In the genomic region with DNA sequence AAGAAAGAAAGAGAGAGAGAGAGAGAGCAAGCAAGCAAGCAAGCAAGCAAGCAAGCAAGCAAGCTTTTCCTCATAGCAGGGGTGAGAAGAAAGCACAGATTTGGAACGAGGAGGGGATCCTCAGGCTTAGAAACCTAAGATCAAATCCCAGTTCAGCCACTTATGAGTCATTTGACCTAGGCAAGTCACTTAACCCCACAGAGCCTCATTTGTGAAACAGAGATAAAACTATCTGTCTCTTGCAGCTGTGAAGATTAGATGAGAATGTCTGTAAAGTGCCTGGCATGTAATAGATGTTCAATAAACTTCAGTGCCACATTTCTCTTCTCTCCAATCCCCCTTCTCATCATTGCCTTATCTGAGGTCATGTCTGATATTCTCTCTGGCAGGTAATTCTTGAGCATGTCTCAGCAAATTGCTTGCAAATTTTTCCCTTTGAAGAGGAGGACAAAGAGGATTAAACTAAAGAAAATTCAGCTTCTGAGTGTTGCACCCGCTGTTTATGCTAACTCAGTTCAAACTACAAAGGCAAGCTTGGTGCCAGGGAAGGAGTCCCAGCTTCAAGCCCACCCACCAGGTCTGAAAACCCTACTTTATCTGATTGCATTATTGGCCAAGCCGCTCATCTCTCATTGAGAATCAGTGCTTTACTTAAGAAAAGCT, we compare ENCODE assay signal across 32 cellular contexts. TPM values are rescaled to one million over a fixed set of nuclear protein-coding genes. Genes with fewer than 3 reads are reported as not detected.
"Had no signal": no experiment of that assay in that cellular context is flagged by ENCODE, and none has a peak within 500 bp of the region (broad histone marks: within the 10 kb centered on the region; RNA-seq: fewer than 3 reads in every experiment).

No MANE protein-coding gene starts in this region.

- ATAC-seq: activated CD4-positive, alpha-beta T cell treated with anti-CD3 and anti-CD28 coated beads for 36 hours; activated T-cell treated with anti-CD3 and anti-CD28 coated beads, Interleukin-2, amount 50 U/mL, for 72 hours had no signal

- H3K9me3 Mint-ChIP-seq: activated CD4-positive, alpha-beta memory T cell treated with anti-CD3 and anti-CD28 coated beads, Interleukin-2, amount 10 ng/mL, durations not matched to agents 7 days and 5 days; activated naive CD8-positive, alpha-beta T cell treated with anti-CD3 and anti-CD28 coated beads, Interleukin-2, amount 10 ng/mL, durations not matched to agents 7 days and 5 days; activated T-cell treated with anti-CD3 and anti-CD28 coated beads, Interleukin-2, amount 50 U/mL, for 72 hours; activated T-helper 2 cell treated with anti-CD3 and anti-CD28 coated beads, Interferon-gamma antibody, Interleukin-2, Interleukin-4, amounts not matched to agents 10 μg/mL and 5 μg/mL and 100 μg/mL, durations not matched to agents 14 hours and 24 hours and 36 hours had no signal

- H3K27ac Mint-ChIP-seq: activated CD4-positive, alpha-beta memory T cell treated with anti-CD3 and anti-CD28 coated beads, Interleukin-2, amount 10 ng/mL, durations not matched to agents 7 days and 5 days; activated CD4-positive, alpha-beta T cell treated with anti-CD3 and anti-CD28 coated beads for 36 hours; activated naive CD8-positive, alpha-beta T cell treated with anti-CD3 and anti-CD28 coated beads, Interleukin-2, amount 10 ng/mL, durations not matched to agents 7 days and 5 days; activated T-cell treated with anti-CD3 and anti-CD28 coated beads, Interleukin-2, amount 50 U/mL, for 72 hours; activated T-helper 2 cell treated with anti-CD3 and anti-CD28 coated beads, Interferon-gamma antibody, Interleukin-2, Interleukin-4, amounts not matched to agents 10 μg/mL and 5 μg/mL and 100 μg/mL, durations not matched to agents 14 hours and 24 hours and 36 hours had no signal

- H3K36me3 Mint-ChIP-seq: activated naive CD8-positive, alpha-beta T cell treated with anti-CD3 and anti-CD28 coated beads, Interleukin-2, amount 10 ng/mL, durations not matched to agents 7 days and 5 days had no signal

- H3K9ac ChIP-seq: SK-N-SH had no signal

- H3K4me2 ChIP-seq: SK-N-SH had no signal

- H3K36me3 ChIP-seq: adrenal gland, MG63, Peyer's patch had no signal

- DNase-seq: activated CD4-positive, alpha-beta memory T cell treated with anti-CD3 and anti-CD28 coated beads, Interleukin-2, amount 10 ng/mL, durations not matched to agents 7 days and 5 days; activated CD4-positive, alpha-beta T cell treated with anti-CD3 and anti-CD28 coated beads for 36 hours; activated CD4-positive, alpha-beta T cell treated with anti-CD3 and anti-CD28 coated beads, Interleukin-2, amount 50 U/mL, for 1 hour; activated naive CD4-positive, alpha-beta T cell treated with anti-CD3 and anti-CD28 coated beads, Interleukin-2, amount 50 U/mL, for 16 hours; activated naive CD8-positive, alpha-beta T cell treated with anti-CD3 and anti-CD28 coated beads, Interleukin-2, amount 10 ng/mL, durations not matched to agents 7 days and 5 days; activated T-cell treated with anti-CD3 and anti-CD28 coated beads for 4 hours; activated T-cell treated with anti-CD3 and anti-CD28 coated beads, Interleukin-2, amount 50 U/mL, for 72 hours; adrenal gland; anterior cingulate cortex; central memory CD4-positive, alpha-beta T cell; MG63; MV-4-11; NCI-H1092 treated with DMSO at 0.1 percent for 48 hours; NCI-H1417 treated with DMSO at 0.1 percent for 48 hours; NCI-H1694; NCI-H2029; NCI-H2107; NCI-H345; NCI-H510A treated with DMSO at 0.1 percent for 48 hours; NCI-H69; NK-92 treated with Interleukin-12 subunit alpha and Interleukin-12 subunit beta, amount 100 ng/mL, for 24 hours; Peyer's patch; Right ventricle myocardium superior; SJCRH30; SK-N-SH; T-helper 1 cell had no signal

- H3K4me1 Mint-ChIP-seq: activated CD4-positive, alpha-beta memory T cell treated with anti-CD3 and anti-CD28 coated beads, Interleukin-2, amount 10 ng/mL, durations not matched to agents 7 days and 5 days; activated CD4-positive, alpha-beta T cell treated with anti-CD3 and anti-CD28 coated beads for 36 hours; activated naive CD8-positive, alpha-beta T cell treated with anti-CD3 and anti-CD28 coated beads, Interleukin-2, amount 10 ng/mL, durations not matched to agents 7 days and 5 days had no signal

- H3K4me3 Mint-ChIP-seq: activated CD4-positive, alpha-beta memory T cell treated with anti-CD3 and anti-CD28 coated beads, Interleukin-2, amount 10 ng/mL, durations not matched to agents 7 days and 5 days; activated CD4-positive, alpha-beta T cell treated with anti-CD3 and anti-CD28 coated beads for 36 hours; activated naive CD8-positive, alpha-beta T cell treated with anti-CD3 and anti-CD28 coated beads, Interleukin-2, amount 10 ng/mL, durations not matched to agents 7 days and 5 days; activated T-cell treated with anti-CD3 and anti-CD28 coated beads, Interleukin-2, amount 50 U/mL, for 72 hours had no signal

- H3K4me1 ChIP-seq: adrenal gland, Peyer's patch, SJCRH30 had no signal

- FAIRE-seq: bronchial epithelial cell had no signal

- H3K9me3 ChIP-seq: adrenal gland, MG63, Peyer's patch, SJCRH30, SK-N-SH had no signal

- H3K27ac ChIP-seq: adrenal gland, Peyer's patch, RWPE1, SJCRH30, VCaP had no signal

- H3K4me3 ChIP-seq: adrenal gland, MG63, Peyer's patch, SJCRH30 had no signal

- H3K27me3 ChIP-seq: adrenal gland, Peyer's patch, SJCRH30 had no signal

RNA-seq across cellular contexts. Expression of a gene that starts 20.3 kb away (rescaled TPM):
- total RNA-seq: activated CD4-positive, alpha-beta memory T cell treated with anti-CD3 and anti-CD28 coated beads, Interleukin-2, amount 10 ng/mL, durations not matched to agents 7 days and 5 days; activated CD4-positive, alpha-beta T cell treated with anti-CD3 and anti-CD28 coated beads for 36 hours; activated CD8-positive, alpha-beta memory T cell treated with anti-CD3 and anti-CD28 coated beads for 36 hours; activated naive CD8-positive, alpha-beta T cell treated with anti-CD3 and anti-CD28 coated beads, Interleukin-2, amount 10 ng/mL, durations not matched to agents 7 days and 5 days; activated T-helper 2 cell treated with anti-CD3 and anti-CD28 coated beads, Interferon-gamma antibody, Interleukin-2, Interleukin-4, amounts not matched to agents 10 μg/mL and 5 μg/mL and 100 μg/mL, durations not matched to agents 14 hours and 24 hours and 36 hours; bronchial epithelial cell; T-helper 2 cell treated with Interferon-gamma antibody and Interleukin-4, amounts not matched to agents 100 ng/mL and 5 ng/mL, for 36 hours had no signal
